In the genomic region with DNA sequence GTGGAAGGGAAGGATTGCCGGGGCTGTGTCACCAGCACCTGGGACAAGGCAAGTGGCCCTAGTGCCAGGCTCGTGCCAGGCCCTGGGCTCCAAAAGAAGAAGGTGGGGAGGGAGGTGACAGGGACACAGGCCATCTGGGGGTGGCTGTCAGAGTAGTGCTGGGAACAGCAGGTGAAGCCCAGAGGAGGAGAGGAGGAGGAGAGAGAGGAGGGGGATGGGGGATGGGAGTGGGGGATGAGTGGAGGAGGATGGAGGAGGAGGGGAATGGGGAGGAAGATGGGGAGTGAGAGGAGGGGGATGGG, we compare ENCODE assay signal across 8 cellular contexts. TPM values are rescaled to one million over a fixed set of nuclear protein-coding genes. Genes with fewer than 3 reads are reported as not detected.
DNase-seq lines count a peak whose midpoint lies in the region; ATAC-seq and TF ChIP-seq lines count a peak whose summit lies in the region.

No MANE protein-coding gene starts in this region.

- H3K9ac ChIP-seq in Loucy (ENCODE audit: low read depth, low read length, poor library complexity, severe bottlenecking), result peak overlapping the region; percentile 92

- H3K36me3 ChIP-seq in Loucy (ENCODE audit: insufficient read depth, low read length), result peaks cover 27% of the 10 kb centered on the region; the same call in 1 of the 2 replicates

- H3K27me3 ChIP-seq in Loucy (ENCODE audit: insufficient read depth, low read length, poor library complexity, severe bottlenecking), result no peaks in the 10 kb centered on the region

- peaks cover 3% of the 10 kb centered on the region for H4K20me1 ChIP-seq in Loucy (ENCODE audit: insufficient read depth, low read length, poor library complexity, severe bottlenecking)

- H3K27ac Mint-ChIP-seq in natural killer cell treated with Interleukin-12 subunit alpha and Interleukin-12 subunit beta and Interleukin-15 and Interleukin-18, amount 100 ng/mL, for 72 hours, result peak overlapping the region; percentile 96 to 98

- H3K4me1 Mint-ChIP-seq in natural killer cell treated with Interleukin-12 subunit alpha and Interleukin-12 subunit beta and Interleukin-15 and Interleukin-18, amount 100 ng/mL, for 72 hours (ENCODE audit: low read depth in 2 of 2), result peaks cover 10 to 26% of the 10 kb centered on the region in 2 donors

- intact Hi-C loops in posterior vena cava (cut with DNase I), result no loop called here

- TF ChIP-seq CTCF in Loucy (conservative IDR thresholded peaks at IDR 0.05; ENCODE audit: low read length), result no peak

- peaks cover 24% of the 10 kb centered on the region for H3K4me1 ChIP-seq in Loucy (ENCODE audit: insufficient read depth, low read length, poor library complexity, severe bottlenecking)

- peak overlapping the region; percentile 90 for H3K4me2 ChIP-seq in Loucy (ENCODE audit: low read depth, low read length, poor library complexity, severe bottlenecking)

- DNase-seq in COLO668 (lab: John Stamatoyannopoulos, UW; ENCODE audit: unreplicated experiment) (peak; percentile 57), cerebellum (ENCODE audit: low spot score) (peak; percentile 65), posterior vena cava (ENCODE audit: low spot score) (no peak), HCEC 1CT (no peak)
- no peak for DNase-seq in natural killer cell treated with Interleukin-12 subunit alpha and Interleukin-12 subunit beta and Interleukin-15 and Interleukin-18, amount 100 ng/mL, for 72 hours (ENCODE audit: low spot score)

- no peaks in the 10 kb centered on the region for H3K27me3 Mint-ChIP-seq in natural killer cell treated with Interleukin-12 subunit alpha and Interleukin-12 subunit beta and Interleukin-15 and Interleukin-18, amount 100 ng/mL, for 72 hours

- H2AFZ ChIP-seq in Loucy (ENCODE audit: low read length), result no peak overlapping the region

- peak overlapping the region; percentile 97 for H3K4me3 Mint-ChIP-seq in natural killer cell treated with Interleukin-12 subunit alpha and Interleukin-12 subunit beta and Interleukin-15 and Interleukin-18, amount 100 ng/mL, for 72 hours

- H3K36me3 Mint-ChIP-seq in natural killer cell treated with Interleukin-12 subunit alpha and Interleukin-12 subunit beta and Interleukin-15 and Interleukin-18, amount 100 ng/mL, for 72 hours, result no peaks in the 10 kb centered on the region

- H3K9me3 ChIP-seq in Loucy (ENCODE audit: insufficient read depth, low read depth, low read length), result no peaks in the 10 kb centered on the region

- peak overlapping the region; percentile 83 for H3K4me3 ChIP-seq in Loucy (ENCODE audit: low read length, poor library complexity, severe bottlenecking)

- H3F3A ChIP-seq in Loucy (ENCODE audit: low read depth), result peaks cover 18% of the 10 kb centered on the region

- peaks cover 16% of the 10 kb centered on the region; the same call in 1 of the 2 replicates for H3K79me2 ChIP-seq in Loucy (ENCODE audit: insufficient read depth, low read length)

- no peaks in the 10 kb centered on the region for H3K9me2 ChIP-seq in Loucy (replicated peaks; ENCODE audit: low read depth, low read length)

- no peaks in the 10 kb centered on the region for H3K9me3 Mint-ChIP-seq in natural killer cell treated with Interleukin-12 subunit alpha and Interleukin-12 subunit beta and Interleukin-15 and Interleukin-18, amount 100 ng/mL, for 72 hours

- ATAC-seq in natural killer cell treated with Interleukin-12 subunit alpha and Interleukin-12 subunit beta and Interleukin-15 and Interleukin-18, amount 100 ng/mL, for 72 hours, result peak in 1 of 2 donors; percentile 0
- ATAC-seq in GM18870 (IDR thresholded peaks at IDR 0.05; ENCODE audit: unreplicated experiment), result no peak
- no peak for ATAC-seq in HG02852 (IDR thresholded peaks at IDR 0.05; ENCODE audit: unreplicated experiment)

RNA-seq across cellular contexts. Expression of gene LSM4, which starts 18.7 kb away (rescaled TPM):
- total RNA-seq in cerebellum (55.1 TPM), posterior vena cava (10 to 100 TPM; 44.4 to 46.9 TPM)
- total RNA-seq in natural killer cell treated with Interleukin-12 subunit alpha and Interleukin-12 subunit beta and Interleukin-15 and Interleukin-18, amount 100 ng/mL, for 72 hours, result 100 to 1,000 TPM; 153 to 223 TPM

RNA-seq across cellular contexts. Expression of gene JUND, which starts 22.7 kb away (rescaled TPM):
- total RNA-seq in cerebellum, result 60.1 TPM
- 100 to 1,000 TPM; 218 to 267 TPM for total RNA-seq in natural killer cell treated with Interleukin-12 subunit alpha and Interleukin-12 subunit beta and Interleukin-15 and Interleukin-18, amount 100 ng/mL, for 72 hours
- 100 to 1,000 TPM; 192 to 231 TPM for total RNA-seq in posterior vena cava

RNA-seq across cellular contexts. Expression of gene IQCN, which starts 29.9 kb away (rescaled TPM):
- total RNA-seq in cerebellum, result 2.9 TPM
- 1 to 10 TPM; 1.5 to 4.0 TPM for total RNA-seq in natural killer cell treated with Interleukin-12 subunit alpha and Interleukin-12 subunit beta and Interleukin-15 and Interleukin-18, amount 100 ng/mL, for 72 hours
- total RNA-seq in posterior vena cava, result 1 to 10 TPM; 2.6 to 4.9 TPM

RNA-seq across cellular contexts. Expression of gene PGPEP1, which starts 36.3 kb away (rescaled TPM):
- total RNA-seq in cerebellum, result 13.4 TPM
- 10 to 100 TPM; 42.1 to 50.7 TPM for total RNA-seq in natural killer cell treated with Interleukin-12 subunit alpha and Interleukin-12 subunit beta and Interleukin-15 and Interleukin-18, amount 100 ng/mL, for 72 hours
- total RNA-seq in posterior vena cava, result 10 to 100 TPM; 42.8 to 48.6 TPM

Comparison
In these comparisons a context has a peak if more than half of its experiments do, and no peak if none do; other contexts are left out.
1. DNase-seq: peak in COLO668 (single experiment) and cerebellum (single experiment); none in natural killer cell treated with Interleukin-12 subunit alpha and Interleukin-12 subunit beta and Interleukin-15 and Interleukin-18, amount 100 ng/mL, for 72 hours (single experiment), posterior vena cava (single experiment) and HCEC 1CT (single experiment).